In the genomic region with DNA sequence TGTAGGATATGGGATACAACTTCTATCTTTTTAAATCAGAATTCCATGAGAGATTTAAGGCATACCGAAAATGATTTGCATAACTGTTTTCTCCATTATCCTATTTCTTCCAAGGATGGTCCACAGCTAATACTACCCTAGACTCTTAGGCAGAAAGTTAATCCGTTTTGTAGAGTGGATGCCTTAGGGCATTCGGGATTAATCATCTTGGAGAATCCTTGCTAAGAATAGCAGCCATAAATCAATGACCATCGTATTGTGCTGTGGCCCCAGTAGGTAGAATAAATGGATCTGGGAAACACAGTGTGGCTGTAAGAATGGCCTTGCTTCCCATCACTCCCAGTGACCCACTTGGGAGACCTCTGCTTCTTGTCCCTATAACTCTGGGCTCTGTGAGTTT, we compare ENCODE assay signal across 32 cellular contexts.
"Had no signal": no experiment of that assay in that cellular context is flagged by ENCODE, and none has a peak within 500 bp of the region (broad histone marks: within the 10 kb centered on the region; RNA-seq: fewer than 3 reads in every experiment).

No MANE protein-coding gene starts in this region.

- H3K27me3 Mint-ChIP-seq: activated CD4-positive, alpha-beta memory T cell treated with anti-CD3 and anti-CD28 coated beads for 36 hours; activated naive CD4-positive, alpha-beta T cell treated with anti-CD3 and anti-CD28 coated beads, Interleukin-2, amount 10 ng/mL, durations not matched to agents 7 days and 5 days had no signal

- H3K36me3 Mint-ChIP-seq: activated CD4-positive, alpha-beta memory T cell treated with anti-CD3 and anti-CD28 coated beads for 36 hours; activated CD8-positive, alpha-beta memory T cell treated with anti-CD3 and anti-CD28 coated beads, Interleukin-2, amount 10 ng/mL, durations not matched to agents 7 days and 5 days; activated naive CD4-positive, alpha-beta T cell treated with anti-CD3 and anti-CD28 coated beads, Interleukin-2, amount 10 ng/mL, durations not matched to agents 7 days and 5 days; activated naive CD8-positive, alpha-beta T cell treated with anti-CD3 and anti-CD28 coated beads, Interleukin-2, amount 10 ng/mL, durations not matched to agents 7 days and 5 days; brain had no signal

- H3K9me3 ChIP-seq: ascending aorta, breast epithelium had no signal

- H3K36me3 ChIP-seq: ascending aorta, breast epithelium, cardiac muscle cell had no signal

- H3K9me3 Mint-ChIP-seq: activated CD4-positive, alpha-beta memory T cell treated with anti-CD3 and anti-CD28 coated beads for 36 hours; activated naive CD4-positive, alpha-beta T cell treated with anti-CD3 and anti-CD28 coated beads, Interleukin-2, amount 10 ng/mL, durations not matched to agents 7 days and 5 days; activated T-helper 1 cell treated with anti-CD3 and anti-CD28 coated beads, Interleukin-12 subunit alpha, Interleukin-12 subunit beta, Interleukin-2, Interleukin-4 antibody, amounts not matched to agents 30 ng/mL and 10 ng/mL and 1 ng/mL, durations not matched to agents 14 hours and 24 hours and 36 hours; dendritic cell treated with granulocyte-macrophage colony-stimulating factor and Interleukin-4, amounts not matched to agents 40 ng/mL and 50 ng/mL, for 4 days; endodermal cell; T-helper 1 cell treated with Interleukin-12 subunit alpha and Interleukin-12 subunit beta and Interleukin-4 antibody, amounts not matched to agents 30 μg/mL and 1 μg/mL, for 36 hours had no signal

- ATAC-seq: activated CD4-positive, alpha-beta T cell treated with anti-CD3 and anti-CD28 coated beads for 36 hours; activated CD8-positive, alpha-beta memory T cell treated with anti-CD3 and anti-CD28 coated beads, Interleukin-2, amount 10 ng/mL, durations not matched to agents 7 days and 5 days; activated CD8-positive, alpha-beta T cell treated with anti-CD3 and anti-CD28 coated beads, Interleukin-2, amount 10 ng/mL, durations not matched to agents 7 days and 5 days; activated naive CD4-positive, alpha-beta T cell treated with anti-CD3 and anti-CD28 coated beads, Interleukin-2, amount 50 U/mL, for 72 hours; esophagus mucosa had no signal

- H3K27me3 ChIP-seq: ascending aorta, breast epithelium, dorsolateral prefrontal cortex had no signal

- H3K27ac Mint-ChIP-seq: activated CD4-positive, alpha-beta memory T cell treated with anti-CD3 and anti-CD28 coated beads for 36 hours; activated CD4-positive, alpha-beta T cell treated with anti-CD3 and anti-CD28 coated beads for 36 hours; activated CD4-positive, alpha-beta T cell treated with anti-CD3 and anti-CD28 coated beads, Interleukin-2, amount 10 ng/mL, durations not matched to agents 24 days and 14 days; activated CD8-positive, alpha-beta memory T cell treated with anti-CD3 and anti-CD28 coated beads, Interleukin-2, amount 10 ng/mL, durations not matched to agents 7 days and 5 days; activated CD8-positive, alpha-beta T cell treated with anti-CD3 and anti-CD28 coated beads, Interleukin-2, amount 10 ng/mL, durations not matched to agents 7 days and 5 days; activated naive CD4-positive, alpha-beta T cell treated with anti-CD3 and anti-CD28 coated beads, Interleukin-2, amount 10 ng/mL, durations not matched to agents 7 days and 5 days; activated naive CD4-positive, alpha-beta T cell treated with anti-CD3 and anti-CD28 coated beads, Interleukin-2, amount 50 U/mL, for 72 hours; activated naive CD8-positive, alpha-beta T cell treated with anti-CD3 and anti-CD28 coated beads, Interleukin-2, amount 10 ng/mL, durations not matched to agents 7 days and 5 days; activated T-helper 1 cell treated with anti-CD3 and anti-CD28 coated beads, Interleukin-12 subunit alpha, Interleukin-12 subunit beta, Interleukin-2, Interleukin-4 antibody, amounts not matched to agents 30 ng/mL and 10 ng/mL and 1 ng/mL, durations not matched to agents 14 hours and 24 hours and 36 hours; brain; dendritic cell treated with granulocyte-macrophage colony-stimulating factor and Interleukin-4, amounts not matched to agents 40 ng/mL and 50 ng/mL, for 4 days; endodermal cell; T-helper 1 cell treated with Interleukin-12 subunit alpha and Interleukin-12 subunit beta and Interleukin-4 antibody, amounts not matched to agents 30 μg/mL and 1 μg/mL, for 36 hours had no signal

- DNase-seq: activated CD4-positive, alpha-beta memory T cell treated with anti-CD3 and anti-CD28 coated beads for 36 hours; activated CD4-positive, alpha-beta T cell treated with anti-CD3 and anti-CD28 coated beads for 36 hours; activated CD4-positive, alpha-beta T cell treated with anti-CD3 and anti-CD28 coated beads, Interleukin-2, amount 10 ng/mL, durations not matched to agents 24 days and 14 days; activated CD4-positive, CD25-positive, alpha-beta regulatory T cell; activated CD4-positive, CD25-positive, alpha-beta regulatory T cell treated with anti-CD3 and anti-CD28 coated beads, Interleukin-2, amount 50 U/mL, for 72 hours; activated CD8-positive, alpha-beta memory T cell treated with anti-CD3 and anti-CD28 coated beads, Interleukin-2, amount 10 ng/mL, durations not matched to agents 7 days and 5 days; activated CD8-positive, alpha-beta memory T cell treated with anti-CD3 and anti-CD28 coated beads, Interleukin-2, amount 50 U/mL, for 4 hours; activated CD8-positive, alpha-beta T cell treated with anti-CD3 and anti-CD28 coated beads, Interleukin-2, amount 10 ng/mL, durations not matched to agents 7 days and 5 days; activated gamma-delta T cell; activated naive CD4-positive, alpha-beta T cell; activated naive CD4-positive, alpha-beta T cell treated with anti-CD3 and anti-CD28 coated beads, Interleukin-2, amount 10 ng/mL, durations not matched to agents 7 days and 5 days; activated naive CD8-positive, alpha-beta T cell treated with anti-CD3 and anti-CD28 coated beads, Interleukin-2, amount 10 ng/mL, durations not matched to agents 7 days and 5 days; activated T-cell treated with anti-CD3 and anti-CD28 coated beads, Interleukin-2, amount 50 U/mL, for 1 hour; activated T-cell treated with anti-CD3 and anti-CD28 coated beads, Interleukin-2, amount 50 U/mL, for 48 hours; central memory CD4-positive, alpha-beta T cell; cerebellar nuclear complex; dorsolateral prefrontal cortex; effector memory CD4-positive, alpha-beta T cell; endodermal cell; foreskin fibroblast; head of caudate nucleus; T1000 had no signal

- H3K4me3 Mint-ChIP-seq: activated CD4-positive, alpha-beta memory T cell treated with anti-CD3 and anti-CD28 coated beads for 36 hours; activated CD4-positive, alpha-beta T cell treated with anti-CD3 and anti-CD28 coated beads for 36 hours; activated CD4-positive, alpha-beta T cell treated with anti-CD3 and anti-CD28 coated beads, Interleukin-2, amount 10 ng/mL, durations not matched to agents 24 days and 14 days; activated CD8-positive, alpha-beta memory T cell treated with anti-CD3 and anti-CD28 coated beads, Interleukin-2, amount 10 ng/mL, durations not matched to agents 7 days and 5 days; activated CD8-positive, alpha-beta T cell treated with anti-CD3 and anti-CD28 coated beads, Interleukin-2, amount 10 ng/mL, durations not matched to agents 7 days and 5 days; activated naive CD4-positive, alpha-beta T cell treated with anti-CD3 and anti-CD28 coated beads, Interleukin-2, amount 10 ng/mL, durations not matched to agents 7 days and 5 days; activated naive CD8-positive, alpha-beta T cell treated with anti-CD3 and anti-CD28 coated beads, Interleukin-2, amount 10 ng/mL, durations not matched to agents 7 days and 5 days; activated T-helper 1 cell treated with anti-CD3 and anti-CD28 coated beads, Interleukin-12 subunit alpha, Interleukin-12 subunit beta, Interleukin-2, Interleukin-4 antibody, amounts not matched to agents 30 ng/mL and 10 ng/mL and 1 ng/mL, durations not matched to agents 14 hours and 24 hours and 36 hours; brain; dendritic cell treated with granulocyte-macrophage colony-stimulating factor and Interleukin-4, amounts not matched to agents 40 ng/mL and 50 ng/mL, for 4 days; endodermal cell; T-helper 1 cell treated with Interleukin-12 subunit alpha and Interleukin-12 subunit beta and Interleukin-4 antibody, amounts not matched to agents 30 μg/mL and 1 μg/mL, for 36 hours had no signal

- H3K4me3 ChIP-seq: ascending aorta, breast epithelium, cardiac muscle cell, coronary artery, dorsolateral prefrontal cortex had no signal
